ENCODE assay signal across 1 cellular context in genomic region chr20:63782051-63782471, GRCh38.
TF ChIP-seq lines count a peak whose summit lies in the region.

No MANE protein-coding gene starts in this region.

TF ChIP-seq in HepG2, 621 proteins besides CTCF, POLR2A, EP300 and RAD21 (continued from another document and continues in another):
- TF ChIP-seq ZBTB4 (CRISPR knock-in tag; IDR thresholded peaks at IDR 0.05; ENCODE audit: borderline replicate concordance): no peak
- TF ChIP-seq MXD4 (CRISPR knock-in tag; IDR thresholded peaks at IDR 0.05): 0 out of 2 replicates have a peak, but pooled peaks have one; percentile 25
- TF ChIP-seq CHCHD3 (CRISPR knock-in tag; IDR thresholded peaks at IDR 0.05): no peak
- no peak for TF ChIP-seq CREBL2 (CRISPR knock-in tag; IDR thresholded peaks at IDR 0.05; ENCODE audit: borderline replicate concordance)
- no peak for TF ChIP-seq POGK (CRISPR knock-in tag; conservative IDR thresholded peaks at IDR 0.05)
- TF ChIP-seq HMGA1 (CRISPR knock-in tag; conservative IDR thresholded peaks at IDR 0.05): no peak
- TF ChIP-seq CENPX (CRISPR knock-in tag; IDR thresholded peaks at IDR 0.05): no peak
- TF ChIP-seq NFE2L2 (IDR thresholded peaks at IDR 0.05; ENCODE audit: low read length): no peak
- TF ChIP-seq KLF16 (CRISPR knock-in tag; IDR thresholded peaks at IDR 0.05): no peak
- peak; percentile 28; the same call in 1 of the 2 replicates for TF ChIP-seq SP5 (CRISPR knock-in tag; IDR thresholded peaks at IDR 0.05; ENCODE audit: borderline replicate concordance, low read depth)
- TF ChIP-seq ZNF407 (CRISPR knock-in tag; IDR thresholded peaks at IDR 0.05; ENCODE audit: not compliant biosample characterization): no peak
- TF ChIP-seq HNRNPL (IDR thresholded peaks at IDR 0.05; ENCODE audit: low read depth, low read length): 0 out of 2 replicates have a peak, but pooled peaks have one; percentile 52
- TF ChIP-seq CCAR2 (optimal IDR thresholded peaks at IDR 0.05; ENCODE audit: low read depth, low read length): no peak
- TF ChIP-seq DMAP1 (CRISPR knock-in tag; IDR thresholded peaks at IDR 0.05): peak; percentile 61; the same call in 1 of the 2 replicates
- TF ChIP-seq CSRNP1 (CRISPR knock-in tag; IDR thresholded peaks at IDR 0.05): no peak
- TF ChIP-seq KAT8 (CRISPR knock-in tag; IDR thresholded peaks at IDR 0.05): peak; percentile 33; the same call in 1 of the 2 replicates
- peak; percentile 49; the same call in 1 of the 2 replicates for TF ChIP-seq ZNF362 (CRISPR knock-in tag; IDR thresholded peaks at IDR 0.05; ENCODE audit: borderline replicate concordance)
- TF ChIP-seq TOPORS (CRISPR knock-in tag; IDR thresholded peaks at IDR 0.05): no peak
- TF ChIP-seq SRY (CRISPR knock-in tag; IDR thresholded peaks at IDR 0.05): no peak
- peak; percentile 25; the same call in 1 of the 2 replicates for TF ChIP-seq ZNF331 (CRISPR knock-in tag; IDR thresholded peaks at IDR 0.05)
- TF ChIP-seq ZIK1 (CRISPR knock-in tag; IDR thresholded peaks at IDR 0.05; ENCODE audit: borderline replicate concordance, low read depth): no peak
- no peak for TF ChIP-seq MIER2 (CRISPR knock-in tag; IDR thresholded peaks at IDR 0.05)
- 0 out of 2 replicates have a peak, but pooled peaks have one; percentile 56 for TF ChIP-seq ATF5 (CRISPR knock-in tag; IDR thresholded peaks at IDR 0.05; ENCODE audit: low read depth)
- 0 out of 2 replicates have a peak, but pooled peaks have one; percentile 13 for TF ChIP-seq THAP11 (CRISPR knock-in tag; IDR thresholded peaks at IDR 0.05)
- TF ChIP-seq REST (IDR thresholded peaks at IDR 0.05; ENCODE audit: borderline replicate concordance in 1 of 2, low read depth in 1 of 2, low read length in 2 of 2): no peak
- TF ChIP-seq ZNF280D (CRISPR knock-in tag; IDR thresholded peaks at IDR 0.05): no peak
- TF ChIP-seq ZNF383 (CRISPR knock-in tag; IDR thresholded peaks at IDR 0.05; ENCODE audit: borderline replicate concordance): no peak
- peak; percentile 73; the same call in 1 of the 2 replicates for TF ChIP-seq MYC (CRISPR knock-in tag; IDR thresholded peaks at IDR 0.05; ENCODE audit: borderline replicate concordance)
- no peak for TF ChIP-seq ZFYVE20 (CRISPR knock-in tag; IDR thresholded peaks at IDR 0.05; ENCODE audit: borderline replicate concordance, low read depth)
- no peak for TF ChIP-seq TRIM24 (CRISPR knock-in tag; IDR thresholded peaks at IDR 0.05)
- TF ChIP-seq ARHGAP35 (CRISPR knock-in tag; IDR thresholded peaks at IDR 0.05; ENCODE audit: borderline replicate concordance): no peak
